ENCODE assay signal across 21 cellular contexts in the genomic region with DNA sequence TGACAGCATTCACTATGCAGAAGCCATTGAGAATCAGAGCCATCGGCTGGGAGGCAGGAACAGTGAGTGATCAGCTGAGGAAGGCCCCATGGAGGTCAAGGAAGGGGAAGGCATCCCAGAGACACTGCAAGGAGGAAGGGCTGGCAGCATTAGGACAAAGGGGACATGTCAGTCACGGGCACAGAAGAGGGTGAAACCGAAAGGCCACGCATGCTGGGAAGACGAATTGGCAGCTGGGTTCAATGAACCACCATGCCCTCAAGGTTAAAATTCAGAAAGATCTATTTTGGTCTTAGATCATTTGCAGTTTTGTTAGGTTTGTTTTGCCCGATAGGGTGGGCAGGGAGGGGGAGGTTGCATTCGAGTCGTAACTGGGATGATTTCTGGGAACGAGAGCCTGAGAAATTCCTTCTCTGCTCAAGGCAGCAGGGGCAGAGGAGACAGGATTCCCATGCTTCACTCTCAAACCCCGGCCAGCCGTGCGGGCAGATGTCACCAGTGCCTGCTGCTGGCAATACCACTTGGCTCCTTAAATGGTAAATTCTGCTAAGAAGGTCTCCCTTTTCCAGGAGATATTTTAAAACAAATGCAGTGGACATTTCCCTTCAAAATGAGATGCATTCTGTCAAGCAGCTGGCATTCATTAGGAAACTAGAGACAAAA. TPM values are rescaled to one million over a fixed set of nuclear protein-coding genes. Genes with fewer than 3 reads are reported as not detected.
DNase-seq lines count a peak whose midpoint lies in the region; ATAC-seq and TF ChIP-seq lines count a peak whose summit lies in the region.
"Had no signal": no experiment of that assay in that cellular context is flagged by ENCODE, and none has a peak within 500 bp of the region (broad histone marks: within the 10 kb centered on the region; RNA-seq: fewer than 3 reads in every experiment).

No MANE protein-coding gene starts in this region.

- peak; percentile 50 for DNase-seq in MM.1S
- DNase-seq in ascending aorta (ENCODE audit: low spot score in 2 of 2), result no peak
- peak; percentile 45 for DNase-seq in islet precursor cell
- DNase-seq in osteoblast (ENCODE audit: insufficient read length, low spot score, missing footprints), result peak; percentile 76
- no peak for DNase-seq in HFFc6
- DNase-seq in HuH-7 (ENCODE audit: low spot score), result no peak
- DNase-seq in Ammon's horn (ENCODE audit: low spot score), result no peak
- DNase-seq: activated B cell treated with CpG ODN at 0.5 μM for 24 hours; activated CD8-positive, alpha-beta T cell treated with anti-CD3 and anti-CD28 coated beads for 36 hours; CD4-positive, CD25-positive, alpha-beta regulatory T cell; central memory CD4-positive, alpha-beta T cell; GDM1; glutamatergic neuron; left lung; NCI-H1436 treated with DMSO at 0.1 percent for 48 hours; NCI-H2171 treated with DMSO at 0.1 percent for 48 hours; NCI-H69; T-helper 17 cell had no signal

- H3K27ac Mint-ChIP-seq in HFFc6, result no peak overlapping the region
- H3K27ac Mint-ChIP-seq: activated B cell treated with CpG ODN at 0.5 μM for 24 hours; activated CD8-positive, alpha-beta T cell treated with anti-CD3 and anti-CD28 coated beads for 36 hours; CD4-positive, CD25-positive, alpha-beta regulatory T cell; stimulated activated memory B cell treated with anti-CD40 and anti-IgM and Interleukin-4, amounts not matched to agents 10 μg/mL and 1 μg/mL and 100 μg/mL, for 72 hours; T-helper 17 cell had no signal

- no peaks in the 10 kb centered on the region for H3K79me2 ChIP-seq in MM.1S (ENCODE audit: low read length)
- no peaks in the 10 kb centered on the region for H3K79me2 ChIP-seq in osteoblast (ENCODE audit: insufficient read depth, low read length)

- H2AFZ ChIP-seq in MM.1S (ENCODE audit: low read length) (peak overlapping the region; percentile 59), osteoblast (ENCODE audit: low read length) (peak overlapping the region; percentile 15)

- peaks cover 4% of the 10 kb centered on the region for H3K27me3 Mint-ChIP-seq in HFFc6 (ENCODE audit: insufficient read depth)
- H3K27me3 Mint-ChIP-seq: activated CD8-positive, alpha-beta T cell treated with anti-CD3 and anti-CD28 coated beads for 36 hours had no signal

- peak overlapping the region; percentile 43 for H3K4me2 ChIP-seq in MM.1S (ENCODE audit: low read depth, low read length)
- no peak overlapping the region for H3K4me2 ChIP-seq in osteoblast (ENCODE audit: insufficient read depth, low read length)

- no peak overlapping the region for H3K9ac ChIP-seq in MM.1S (ENCODE audit: low read length)

- H3K4me3 ChIP-seq in MM.1S (ENCODE audit: low read length) (peak overlapping the region; percentile 26; the same call in 1 of the 2 replicates), ascending aorta (no peak overlapping the region), osteoblast (ENCODE audit: insufficient read depth, low read length) (no peak overlapping the region)
- H3K4me3 ChIP-seq: left lung had no signal

- H3K9me3 Mint-ChIP-seq in HFFc6, result no peaks in the 10 kb centered on the region
- H3K9me3 Mint-ChIP-seq: activated B cell treated with CpG ODN at 0.5 μM for 24 hours; activated CD8-positive, alpha-beta T cell treated with anti-CD3 and anti-CD28 coated beads for 36 hours; stimulated activated memory B cell treated with anti-CD40 and anti-IgM and Interleukin-4, amounts not matched to agents 10 μg/mL and 1 μg/mL and 100 μg/mL, for 72 hours had no signal

- H3K27ac ChIP-seq in MM.1S (ENCODE audit: low read length), result no peak overlapping the region
- H3K27ac ChIP-seq in ascending aorta, result peak overlapping the region; percentile 82 to 91
- no peak overlapping the region for H3K27ac ChIP-seq in osteoblast (ENCODE audit: low read depth, low read length)
- H3K27ac ChIP-seq: left lung had no signal

- no peaks in the 10 kb centered on the region for H3K36me3 Mint-ChIP-seq in HFFc6 (ENCODE audit: low read depth)
- H3K36me3 Mint-ChIP-seq: CD4-positive, CD25-positive, alpha-beta regulatory T cell; stimulated activated memory B cell treated with anti-CD40 and anti-IgM and Interleukin-4, amounts not matched to agents 10 μg/mL and 1 μg/mL and 100 μg/mL, for 72 hours had no signal

- TF ChIP-seq CTCF in MM.1S (IDR thresholded peaks at IDR 0.05; ENCODE audit: low read length) (no peak), ascending aorta (IDR thresholded peaks at IDR 0.05) (no peak), osteoblast (IDR thresholded peaks at IDR 0.05; ENCODE audit: extremely low read depth, low read depth, low read length) (no peak), HFFc6 (IDR thresholded peaks at IDR 0.05) (no peak)

- H4K20me1 ChIP-seq in MM.1S (ENCODE audit: insufficient read depth, low read length) (no peaks in the 10 kb centered on the region), osteoblast (ENCODE audit: insufficient read depth, low read length) (no peaks in the 10 kb centered on the region)

- no peaks in the 10 kb centered on the region for H3K9me2 ChIP-seq in MM.1S (replicated peaks; ENCODE audit: insufficient read depth, low read length)

- ATAC-seq in HG02884 (IDR thresholded peaks at IDR 0.05; ENCODE audit: unreplicated experiment), result no peak
- ATAC-seq: activated CD8-positive, alpha-beta T cell treated with anti-CD3 and anti-CD28 coated beads for 36 hours; esophagus mucosa; left lung; stimulated activated memory B cell treated with anti-CD40 and anti-IgM and Interleukin-4, amounts not matched to agents 10 μg/mL and 1 μg/mL and 100 μg/mL, for 72 hours; T-helper 17 cell had no signal

- H3K9me3 ChIP-seq in MM.1S (replicated peaks; ENCODE audit: insufficient read depth, low read length), result no peaks in the 10 kb centered on the region
- no peaks in the 10 kb centered on the region for H3K9me3 ChIP-seq in ascending aorta
- no peaks in the 10 kb centered on the region for H3K9me3 ChIP-seq in osteoblast (ENCODE audit: low read depth, low read length)
- H3K9me3 ChIP-seq: left lung had no signal

- H3K4me1 ChIP-seq in MM.1S (ENCODE audit: low read length), result peaks cover 12% of the 10 kb centered on the region
- peaks cover 11 to 43% of the 10 kb centered on the region in 2 donors for H3K4me1 ChIP-seq in ascending aorta
- H3K4me1 ChIP-seq in osteoblast (ENCODE audit: insufficient read depth, low read length), result peaks cover 15% of the 10 kb centered on the region
- H3K4me1 ChIP-seq: left lung had no signal

- H3F3A ChIP-seq in MM.1S (ENCODE audit: insufficient read depth, low read length), result no peaks in the 10 kb centered on the region

- H3K36me3 ChIP-seq in MM.1S (replicated peaks; ENCODE audit: insufficient read depth, low read length) (no peaks in the 10 kb centered on the region), ascending aorta (no peaks in the 10 kb centered on the region), osteoblast (ENCODE audit: insufficient read depth, low read length) (no peaks in the 10 kb centered on the region)
- H3K36me3 ChIP-seq: left lung had no signal

- peaks cover 21% of the 10 kb centered on the region for H3K4me1 Mint-ChIP-seq in HFFc6 (ENCODE audit: low read depth)
- H3K4me1 Mint-ChIP-seq: activated B cell treated with CpG ODN at 0.5 μM for 24 hours had no signal

- intact Hi-C loops in ascending aorta (cut with DNase I), result no loop called here

- H3K27me3 ChIP-seq in MM.1S (replicated peaks; ENCODE audit: insufficient read depth, low read length) (no peaks in the 10 kb centered on the region), ascending aorta (no peaks in the 10 kb centered on the region), osteoblast (ENCODE audit: insufficient read depth, low read length) (no peaks in the 10 kb centered on the region)
- H3K27me3 ChIP-seq: left lung had no signal

- no peak overlapping the region for H3K4me3 Mint-ChIP-seq in HFFc6
- H3K4me3 Mint-ChIP-seq: activated B cell treated with CpG ODN at 0.5 μM for 24 hours; activated CD8-positive, alpha-beta T cell treated with anti-CD3 and anti-CD28 coated beads for 36 hours; CD4-positive, CD25-positive, alpha-beta regulatory T cell; stimulated activated memory B cell treated with anti-CD40 and anti-IgM and Interleukin-4, amounts not matched to agents 10 μg/mL and 1 μg/mL and 100 μg/mL, for 72 hours; T-helper 17 cell had no signal

RNA-seq across cellular contexts. Expression of gene ASB13, which starts 57.7 kb away (rescaled TPM):
- total RNA-seq in ascending aorta (15.3 TPM), osteoblast (14.8 and 16.2 TPM in 2 replicates)
- 10 to 100 TPM in 1 of 6 experiments, 1 to 10 TPM in 5; 7.8 to 10.1 (median 9.1) TPM for total RNA-seq in HFFc6 (2021; fragmentation: NEBNext Ultra II Directional; extraction: Animal tissue kit (Norgen Biotek cat#: 25700))

Comparison
In these comparisons a context has a peak if more than half of its experiments do, and no peak if none do; other contexts are left out.
1. DNase-seq: peak in MM.1S (single experiment), islet precursor cell (single experiment) and osteoblast (single experiment); none in ascending aorta (0 of 2), HFFc6 (single experiment), HuH-7 (single experiment) and Ammon's horn (single experiment).
2. H3K27ac ChIP-seq: peak in ascending aorta (2 of 2); none in MM.1S (single experiment) and osteoblast (single experiment).